In the genomic region with DNA sequence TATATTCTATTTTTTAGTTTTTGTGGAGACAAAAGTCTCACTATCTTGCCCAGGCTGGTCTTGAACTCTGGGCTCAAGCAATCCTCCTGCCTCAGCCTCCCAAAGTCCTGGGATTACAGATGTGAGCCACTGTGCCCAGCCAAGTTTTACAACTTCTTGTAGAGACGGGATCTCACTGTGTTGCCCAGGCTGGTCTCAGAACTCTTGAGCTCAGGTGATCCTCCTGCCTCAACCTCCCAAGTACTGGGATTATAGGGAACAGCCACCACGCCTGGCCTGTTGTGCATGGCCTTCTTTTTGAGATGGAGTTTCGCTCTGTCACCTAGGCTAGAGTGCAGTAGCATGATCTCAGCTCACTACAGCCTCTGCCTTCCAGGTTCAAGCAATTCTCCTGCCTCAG, we compare ENCODE assay signal across 32 cellular contexts. TPM values are rescaled to one million over a fixed set of nuclear protein-coding genes. Genes with fewer than 3 reads are reported as not detected.
"Had no signal": no experiment of that assay in that cellular context is flagged by ENCODE, and none has a peak within 500 bp of the region (broad histone marks: within the 10 kb centered on the region; RNA-seq: fewer than 3 reads in every experiment).

No MANE protein-coding gene starts in this region.

- H3K27ac Mint-ChIP-seq: activated CD4-positive, alpha-beta memory T cell treated with anti-CD3 and anti-CD28 coated beads, Interleukin-2, amount 10 ng/mL, durations not matched to agents 7 days and 5 days; activated CD4-positive, alpha-beta T cell treated with anti-CD3 and anti-CD28 coated beads, Interleukin-2, amount 10 ng/mL, durations not matched to agents 7 days and 5 days; activated naive CD8-positive, alpha-beta T cell; T-cell; T-helper 1 cell treated with Interleukin-12 subunit alpha and Interleukin-12 subunit beta and Interleukin-4 antibody, amounts not matched to agents 30 μg/mL and 1 μg/mL, for 36 hours; T-helper 2 cell treated with Interferon-gamma antibody and Interleukin-4, amounts not matched to agents 5 μg/mL and 100 μg/mL, for 36 hours had no signal

- H3K27ac ChIP-seq: brain microvascular endothelial cell, esophagus muscularis mucosa, foreskin keratinocyte, heart left ventricle had no signal

- DNase-seq: activated CD4-positive, alpha-beta memory T cell treated with anti-CD3 and anti-CD28 coated beads, Interleukin-2, amount 10 ng/mL, durations not matched to agents 7 days and 5 days; activated CD4-positive, alpha-beta T cell treated with anti-CD3 and anti-CD28 coated beads for 1 hour; activated CD4-positive, alpha-beta T cell treated with anti-CD3 and anti-CD28 coated beads for 4 hours; activated CD4-positive, alpha-beta T cell treated with anti-CD3 and anti-CD28 coated beads, Interleukin-2, amount 10 ng/mL, durations not matched to agents 7 days and 5 days; activated CD4-positive, alpha-beta T cell treated with anti-CD3 and anti-CD28 coated beads, Interleukin-2, amount 50 U/mL, for 4 hours; activated CD8-positive, alpha-beta memory T cell treated with anti-CD3 and anti-CD28 coated beads, Interleukin-2, amount 50 U/mL, for 48 hours; activated effector memory CD4-positive, alpha-beta T cell treated with Interleukin-2 at 50 U/mL for 16 hours; activated gamma-delta T cell treated with Interleukin-2 at 50 U/mL for 16 hours; activated naive CD4-positive, alpha-beta T cell treated with anti-CD3 and anti-CD28 coated beads, Interleukin-2, amount 50 U/mL, for 16 hours; activated naive CD4-positive, alpha-beta T cell treated with Interleukin-2 at 50 U/mL for 16 hours; activated T-cell treated with anti-CD3 and anti-CD28 coated beads for 4 hours; activated T-cell treated with anti-CD3 and anti-CD28 coated beads, Interleukin-2, amount 50 U/mL, for 24 hours; activated T-cell treated with anti-CD3 and anti-CD28 coated beads, Interleukin-2, amount 50 U/mL, for 72 hours; amniotic stem cell; anterior cingulate cortex; brain microvascular endothelial cell; caudate nucleus; cortex of kidney; dermis blood vessel endothelial cell; effector CD4-positive, alpha-beta T cell; effector memory CD8-positive, alpha-beta T cell; erythroblast; foreskin keratinocyte; gastrocnemius medialis; glutamatergic neuron; heart left ventricle; T-cell; T1000 had no signal

- H3K9me3 Mint-ChIP-seq: activated CD4-positive, alpha-beta memory T cell treated with anti-CD3 and anti-CD28 coated beads, Interleukin-2, amount 10 ng/mL, durations not matched to agents 7 days and 5 days; activated CD4-positive, alpha-beta T cell treated with anti-CD3 and anti-CD28 coated beads, Interleukin-2, amount 10 ng/mL, durations not matched to agents 7 days and 5 days; activated T-cell treated with anti-CD3 and anti-CD28 coated beads, Interleukin-2, amount 50 U/mL, for 24 hours; activated T-cell treated with anti-CD3 and anti-CD28 coated beads, Interleukin-2, amount 50 U/mL, for 72 hours; effector memory CD8-positive, alpha-beta T cell; T-cell; T-helper 1 cell treated with Interleukin-12 subunit alpha and Interleukin-12 subunit beta and Interleukin-4 antibody, amounts not matched to agents 30 μg/mL and 1 μg/mL, for 36 hours; T-helper 2 cell treated with Interferon-gamma antibody and Interleukin-4, amounts not matched to agents 5 μg/mL and 100 μg/mL, for 36 hours had no signal

- ATAC-seq: activated T-cell treated with anti-CD3 and anti-CD28 coated beads, Interleukin-2, amount 50 U/mL, for 72 hours; effector memory CD8-positive, alpha-beta T cell; foreskin keratinocyte; gastrocnemius medialis; heart left ventricle; T-cell had no signal

- H3K27me3 Mint-ChIP-seq: activated CD4-positive, alpha-beta memory T cell treated with anti-CD3 and anti-CD28 coated beads, Interleukin-2, amount 10 ng/mL, durations not matched to agents 7 days and 5 days; activated CD4-positive, alpha-beta T cell treated with anti-CD3 and anti-CD28 coated beads, Interleukin-2, amount 10 ng/mL, durations not matched to agents 7 days and 5 days; activated naive CD8-positive, alpha-beta T cell; activated T-cell treated with anti-CD3 and anti-CD28 coated beads, Interleukin-2, amount 50 U/mL, for 24 hours; effector memory CD8-positive, alpha-beta T cell; T-cell had no signal

- H3K36me3 Mint-ChIP-seq: activated naive CD8-positive, alpha-beta T cell had no signal

- H3K4me3 Mint-ChIP-seq: activated CD4-positive, alpha-beta memory T cell treated with anti-CD3 and anti-CD28 coated beads, Interleukin-2, amount 10 ng/mL, durations not matched to agents 7 days and 5 days; activated CD4-positive, alpha-beta T cell treated with anti-CD3 and anti-CD28 coated beads, Interleukin-2, amount 10 ng/mL, durations not matched to agents 7 days and 5 days; activated naive CD8-positive, alpha-beta T cell; activated T-cell treated with anti-CD3 and anti-CD28 coated beads, Interleukin-2, amount 50 U/mL, for 24 hours; activated T-cell treated with anti-CD3 and anti-CD28 coated beads, Interleukin-2, amount 50 U/mL, for 72 hours; effector memory CD8-positive, alpha-beta T cell; T-cell; T-helper 1 cell treated with Interleukin-12 subunit alpha and Interleukin-12 subunit beta and Interleukin-4 antibody, amounts not matched to agents 30 μg/mL and 1 μg/mL, for 36 hours; T-helper 2 cell treated with Interferon-gamma antibody and Interleukin-4, amounts not matched to agents 5 μg/mL and 100 μg/mL, for 36 hours had no signal

RNA-seq across cellular contexts. Expression of a gene that starts 31.0 kb away (rescaled TPM):
- total RNA-seq: foreskin keratinocyte had no signal
